In the genomic region with DNA sequence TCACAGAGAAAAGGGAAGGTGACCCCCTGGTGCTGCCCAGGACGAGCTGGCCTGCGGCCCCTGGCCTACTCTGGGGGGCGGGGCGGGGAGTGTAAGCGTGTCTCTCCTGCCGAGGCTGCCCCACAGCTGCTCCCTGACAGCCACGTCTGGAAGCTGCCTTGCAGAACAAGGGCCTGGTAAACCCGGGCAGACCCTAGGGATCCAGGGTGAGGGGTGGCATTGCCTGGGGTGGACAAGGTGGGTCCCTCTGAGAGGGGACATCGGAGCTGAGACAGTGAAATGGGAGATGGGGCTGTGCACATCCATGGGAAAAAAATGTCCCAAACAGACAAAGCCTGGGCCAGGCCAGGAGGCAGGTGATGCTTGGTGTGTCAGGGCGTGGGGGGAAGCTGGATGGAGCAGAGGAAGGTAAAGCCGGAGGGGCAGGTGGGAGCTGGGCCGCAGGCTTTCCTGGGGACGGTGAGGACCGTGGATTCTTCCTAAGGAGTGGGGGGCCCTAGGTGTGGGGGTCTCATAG, we compare ENCODE assay signal across 16 cellular contexts.
"Had no signal": no experiment of that assay in that cellular context is flagged by ENCODE, and none has a peak within 500 bp of the region (broad histone marks: within the 10 kb centered on the region; RNA-seq: fewer than 3 reads in every experiment).

No MANE protein-coding gene starts in this region.

- H3K36me3 Mint-ChIP-seq: naive B cell had no signal

- H3K27me3 Mint-ChIP-seq: activated CD4-positive, alpha-beta T cell treated with anti-CD3 and anti-CD28 coated beads, Interleukin-2, amount 10 ng/mL, durations not matched to agents 24 days and 14 days; central memory CD8-positive, alpha-beta T cell; stimulated activated naive CD8-positive, alpha-beta T cell treated with anti-CD3 and anti-CD28 coated beads, Interleukin-15, amount 100 ng/mL, for 72 hours had no signal

- H3K4me1 ChIP-seq: adrenal gland, lower lobe of right lung, uterus had no signal

- DNase-seq: activated CD4-positive, alpha-beta T cell treated with anti-CD3 and anti-CD28 coated beads, Interleukin-2, amount 10 ng/mL, durations not matched to agents 24 days and 14 days; activated naive CD4-positive, alpha-beta T cell treated with Interleukin-2 at 50 U/mL for 16 hours; activated T-cell treated with anti-CD3 and anti-CD28 coated beads, Interleukin-2, amount 50 U/mL, for 48 hours; kidney glomerular epithelial cell; lower lobe of right lung; naive B cell; psoas muscle; stimulated activated CD4-positive, alpha-beta T cell treated with anti-CD3 and anti-CD28 coated beads, Interleukin-4, amount 100 ng/mL, for 1 hour; stimulated activated CD8-positive, alpha-beta memory T cell treated with anti-CD3 and anti-CD28 coated beads, Interleukin-4, amount 100 ng/mL, for 48 hours; stimulated activated naive CD8-positive, alpha-beta T cell treated with anti-CD3 and anti-CD28 coated beads, Interleukin-15, amount 100 ng/mL, for 72 hours; uterus had no signal

- H3K27me3 ChIP-seq: adrenal gland, gastroesophageal sphincter, neutrophil, uterus had no signal

- H3K27ac ChIP-seq: psoas muscle, uterus, VCaP had no signal

- H3K4me3 Mint-ChIP-seq: activated CD4-positive, alpha-beta T cell treated with anti-CD3 and anti-CD28 coated beads, Interleukin-2, amount 10 ng/mL, durations not matched to agents 24 days and 14 days; central memory CD8-positive, alpha-beta T cell; naive B cell; stimulated activated naive CD8-positive, alpha-beta T cell treated with anti-CD3 and anti-CD28 coated beads, Interleukin-15, amount 100 ng/mL, for 72 hours had no signal

- H3K36me3 ChIP-seq: adrenal gland, gastroesophageal sphincter, lower lobe of right lung, neutrophil, uterus had no signal

- ATAC-seq: gastroesophageal sphincter; lower lobe of right lung; psoas muscle; stimulated activated naive CD8-positive, alpha-beta T cell treated with anti-CD3 and anti-CD28 coated beads, Interleukin-15, amount 100 ng/mL, for 72 hours had no signal

- H3K27ac Mint-ChIP-seq: activated CD4-positive, alpha-beta T cell treated with anti-CD3 and anti-CD28 coated beads, Interleukin-2, amount 10 ng/mL, durations not matched to agents 24 days and 14 days; stimulated activated naive CD8-positive, alpha-beta T cell treated with anti-CD3 and anti-CD28 coated beads, Interleukin-15, amount 100 ng/mL, for 72 hours had no signal

- H3K4me1 Mint-ChIP-seq: activated CD4-positive, alpha-beta T cell treated with anti-CD3 and anti-CD28 coated beads, Interleukin-2, amount 10 ng/mL, durations not matched to agents 24 days and 14 days; central memory CD8-positive, alpha-beta T cell; naive B cell; stimulated activated naive CD8-positive, alpha-beta T cell treated with anti-CD3 and anti-CD28 coated beads, Interleukin-15, amount 100 ng/mL, for 72 hours had no signal

- H3K9me3 ChIP-seq: adrenal gland, gastroesophageal sphincter, lower lobe of right lung, neutrophil, psoas muscle, uterus had no signal

- H3K9me3 Mint-ChIP-seq: activated CD4-positive, alpha-beta T cell treated with anti-CD3 and anti-CD28 coated beads, Interleukin-2, amount 10 ng/mL, durations not matched to agents 24 days and 14 days; central memory CD8-positive, alpha-beta T cell; stimulated activated naive CD8-positive, alpha-beta T cell treated with anti-CD3 and anti-CD28 coated beads, Interleukin-15, amount 100 ng/mL, for 72 hours had no signal

- H3K4me3 ChIP-seq: adrenal gland, gastroesophageal sphincter, lower lobe of right lung, psoas muscle, uterus had no signal
